9 cellular contexts compared by ENCODE assay signal in the genomic region with DNA sequence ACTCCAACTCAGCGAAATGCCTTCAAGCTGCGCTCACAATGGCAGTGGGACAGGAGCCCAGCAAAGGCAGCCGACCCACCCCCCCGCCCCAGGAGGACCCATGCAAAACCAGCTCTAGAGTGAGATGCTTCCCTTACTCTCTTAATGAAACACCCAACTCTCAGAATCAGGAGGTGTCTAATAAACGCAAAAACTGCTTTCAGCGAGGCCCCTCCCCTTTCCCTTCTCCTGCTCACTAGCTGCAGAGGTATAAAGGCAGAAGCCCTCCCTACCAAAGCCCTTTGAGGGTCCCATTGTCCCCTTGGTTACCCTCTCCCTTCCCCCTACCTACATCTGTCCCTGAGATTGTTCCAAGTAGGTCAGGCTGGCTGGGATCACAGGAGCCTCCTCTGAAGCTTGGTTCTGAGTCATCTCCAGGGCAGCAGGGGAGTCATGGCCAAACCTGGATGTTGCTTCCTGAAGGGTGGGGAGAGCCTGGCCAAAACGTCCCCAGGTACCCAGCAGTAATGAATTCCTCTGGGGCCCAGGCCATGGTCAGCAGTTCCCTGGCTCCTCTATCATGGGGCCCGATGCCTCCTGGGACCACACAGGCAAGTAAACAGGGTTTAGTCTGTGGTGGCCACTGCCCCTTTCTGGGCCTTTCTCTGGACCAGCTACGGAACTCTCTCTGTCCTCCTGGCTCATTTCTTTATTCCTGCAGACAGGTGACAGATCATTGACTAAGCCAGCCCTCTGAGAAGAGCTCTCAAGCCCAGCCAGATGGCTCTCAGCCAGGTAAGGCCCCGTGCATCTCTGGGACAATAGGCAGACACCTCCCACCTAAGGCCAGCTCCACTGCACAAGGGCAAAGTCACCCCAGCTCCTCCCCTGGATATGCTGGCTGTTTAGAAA. TPM values are rescaled to one million over a fixed set of nuclear protein-coding genes. Genes with fewer than 3 reads are reported as not detected.
DNase-seq lines count a peak whose midpoint lies in the region; ATAC-seq, FAIRE-seq and TF ChIP-seq lines count a peak whose summit lies in the region.
"Had no signal": no experiment of that assay in that cellular context is flagged by ENCODE, and none has a peak within 500 bp of the region (broad histone marks: within the 10 kb centered on the region; RNA-seq: fewer than 3 reads in every experiment).

No MANE protein-coding gene starts in this region.

- in situ Hi-C loops in HepG2 (cut with HindIII; ENCODE audit: extremely low pct_ligation_motif_present, low pct_unique_long_range_greater_than_20kb) = no loop called here

- peak overlapping the region; percentile 68 for H3K27ac Mint-ChIP-seq in activated CD8-positive, alpha-beta memory T cell treated with anti-CD3 and anti-CD28 coated beads, Interleukin-2, amount 10 ng/mL, durations not matched to agents 7 days and 5 days
- peak overlapping the region; percentile 82 to 95 (median 90) for H3K27ac Mint-ChIP-seq in brain

- FAIRE-seq in HepG2 (lab: Jason Lieb, UNC) (peak; percentile 82), urothelium cell line (lab: Jason Lieb, UNC) (peak; percentile 37)

- H3K27me3 ChIP-seq in HepG2 (ENCODE audit: control insufficient read depth in 1 of 2, insufficient read depth in 2 of 2, low read length in 2 of 2) = no peaks in the 10 kb centered on the region
- H3K27me3 ChIP-seq in SJCRH30 = no peaks in the 10 kb centered on the region

- peaks cover 64% of the 10 kb centered on the region for H3K4me1 ChIP-seq in HepG2 (ENCODE audit: insufficient read depth, low read length)
- peaks cover 18% of the 10 kb centered on the region for H3K4me1 ChIP-seq in SJCRH30

- peak overlapping the region; percentile 60 for H3K27ac ChIP-seq in HepG2 (ENCODE audit: extremely low read length, insufficient read depth, low read length)
- no peak overlapping the region for H3K27ac ChIP-seq in SJCRH30
- H3K27ac ChIP-seq: SK-N-MC had no signal

- peaks cover 43% of the 10 kb centered on the region for H3K79me2 ChIP-seq in HepG2 (ENCODE audit: insufficient read depth, low read length)

- TF ChIP-seq EP300 in HepG2 (IDR thresholded peaks at IDR 0.05; ENCODE audit: low read depth in 2 of 2, low read length in 2 of 2) (no peak), HepG2 (CRISPR knock-in tag; IDR thresholded peaks at IDR 0.05; ENCODE audit: borderline replicate concordance) (no peak)

- POLR2A ChIA-PET in HepG2 (lab: Yijun Ruan, JAX) = interaction anchor here (0.9 kb wide), 1 partner anchor 14 kb away, joined by 3 read pairs; no protein-coding TSS in a partner anchor

- CTCF ChIA-PET in activated CD8-positive, alpha-beta memory T cell treated with anti-CD3 and anti-CD28 coated beads, Interleukin-2, amount 10 ng/mL, durations not matched to agents 7 days and 5 days (lab: Charles Lee) = interaction anchor here (0.8 to 1.1 kb wide), 3 partner anchors 9 to 373 kb away, joined by 3 to 5 read pairs (median 3); no protein-coding TSS in a partner anchor
- CTCF ChIA-PET in HepG2 (lab: Yijun Ruan, JAX; ENCODE audit: low intra/inter-chr PET ratio, low total read pairs) = no interaction called here

- peak overlapping the region; percentile 38 for H3K4me3 Mint-ChIP-seq in activated CD8-positive, alpha-beta memory T cell treated with anti-CD3 and anti-CD28 coated beads, Interleukin-2, amount 10 ng/mL, durations not matched to agents 7 days and 5 days
- H3K4me3 Mint-ChIP-seq in brain = peak overlapping the region; percentile 44 to 67 (median 52)

- TF ChIP-seq POLR2A in HepG2 (IDR thresholded peaks at IDR 0.05; ENCODE audit: insufficient read depth in 1 of 2, low read depth in 2 of 2, low read length in 2 of 2) = no peak

- H4K20me1 ChIP-seq in HepG2 (ENCODE audit: insufficient read depth, low read length) = peaks cover 4% of the 10 kb centered on the region; the same call in 1 of the 2 replicates

- H3K9me3 ChIP-seq in HepG2 (ENCODE audit: low read length) (no peaks in the 10 kb centered on the region), SJCRH30 (replicated peaks) (no peaks in the 10 kb centered on the region)

- no peak for TF ChIP-seq CTCF in brain (conservative IDR thresholded peaks at IDR 0.05)
- no peak for TF ChIP-seq CTCF in HepG2 (CRISPR knock-in tag; IDR thresholded peaks at IDR 0.05)

- peak; percentile 44 for ATAC-seq in activated CD8-positive, alpha-beta memory T cell treated with anti-CD3 and anti-CD28 coated beads, Interleukin-2, amount 10 ng/mL, durations not matched to agents 7 days and 5 days
- peak; percentile 87 for ATAC-seq in HepG2
- no peak for ATAC-seq in GM21619 (IDR thresholded peaks at IDR 0.05; ENCODE audit: unreplicated experiment)

- intact Hi-C loops in HepG2 (cut with micrococcal nuclease; ENCODE audit: unreplicated experiment) = no loop called here

- no peak overlapping the region for H2AFZ ChIP-seq in HepG2 (ENCODE audit: low read length)

- TF ChIP-seq RAD21 in HepG2 (CRISPR knock-in tag; IDR thresholded peaks at IDR 0.05) = no peak

- peak overlapping the region in 1 of 3 experiments; percentile 11; a peak in 1 of 6 replicates for H3K4me3 ChIP-seq in HepG2 (replicated peaks in 1 of 3; ENCODE audit: insufficient read depth in 1 of 3, low read depth in 2 of 3, low read length in 3 of 3)
- no peak overlapping the region for H3K4me3 ChIP-seq in SJCRH30
- H3K4me3 ChIP-seq: SK-N-MC had no signal

- WGBS in HepG2 (ENCODE audit: low lambda C conversion rate) = 63% methylated on average over 6 of the region's 10 CpGs

- DNase-seq in activated CD8-positive, alpha-beta memory T cell treated with anti-CD3 and anti-CD28 coated beads, Interleukin-2, amount 10 ng/mL, durations not matched to agents 7 days and 5 days = no peak
- DNase-seq in activated CD8-positive, alpha-beta memory T cell treated with anti-CD3 and anti-CD28 coated beads for 24 hours = no peak
- DNase-seq in NCI-H345 treated with DMSO at 0.1 percent for 48 hours (lab: John Stamatoyannopoulos, UW; ENCODE audit: unreplicated experiment) (peak; percentile 78), HepG2 (ENCODE audit: low spot score) (peak; percentile 79), urothelium cell line (ENCODE audit: low spot score) (peak; percentile 86), SJCRH30 (no peak)

- H3K27me3 Mint-ChIP-seq in activated CD8-positive, alpha-beta memory T cell treated with anti-CD3 and anti-CD28 coated beads, Interleukin-2, amount 10 ng/mL, durations not matched to agents 7 days and 5 days = no peaks in the 10 kb centered on the region
- no peaks in the 10 kb centered on the region for H3K27me3 Mint-ChIP-seq in brain

- BruUV-seq in HepG2 (replicated peaks; lab: Mats Ljungman, UMichigan) = no TSS peak

- no peaks in the 10 kb centered on the region for H3K36me3 Mint-ChIP-seq in activated CD8-positive, alpha-beta memory T cell treated with anti-CD3 and anti-CD28 coated beads, Interleukin-2, amount 10 ng/mL, durations not matched to agents 7 days and 5 days
- H3K36me3 Mint-ChIP-seq in brain = peaks cover 22% of the 10 kb centered on the region

- H3K4me2 ChIP-seq in HepG2 (ENCODE audit: low read depth, low read length) = peak overlapping the region; percentile 56

- H3K36me3 ChIP-seq in HepG2 (replicated peaks in 1 of 2; ENCODE audit: control insufficient read depth in 1 of 2, insufficient read depth in 2 of 2, low read length in 2 of 2) (no peaks in the 10 kb centered on the region), SJCRH30 (no peaks in the 10 kb centered on the region)

- H3K9ac ChIP-seq in HepG2 (ENCODE audit: insufficient read depth, low read depth, low read length) = peak overlapping the region; percentile 21; the same call in 1 of the 2 replicates

- peaks cover 36% of the 10 kb centered on the region for H3K4me1 Mint-ChIP-seq in activated CD8-positive, alpha-beta memory T cell treated with anti-CD3 and anti-CD28 coated beads, Interleukin-2, amount 10 ng/mL, durations not matched to agents 7 days and 5 days
- peaks cover 87% of the 10 kb centered on the region for H3K4me1 Mint-ChIP-seq in brain

- no peaks in the 10 kb centered on the region for H3K9me3 Mint-ChIP-seq in activated CD8-positive, alpha-beta memory T cell treated with anti-CD3 and anti-CD28 coated beads, Interleukin-2, amount 10 ng/mL, durations not matched to agents 7 days and 5 days (ENCODE audit: low read depth)
- no peaks in the 10 kb centered on the region for H3K9me3 Mint-ChIP-seq in brain

TF ChIP-seq in HepG2, 621 proteins besides CTCF, POLR2A, EP300 and RAD21 (continues in another document):
- TF ChIP-seq LCORL (IDR thresholded peaks at IDR 0.05) = no peak
- peak; percentile 53; the same call in 1 of the 2 replicates for TF ChIP-seq LCORL (CRISPR knock-in tag; IDR thresholded peaks at IDR 0.05)
- TF ChIP-seq MEIS1 (CRISPR knock-in tag; IDR thresholded peaks at IDR 0.05; ENCODE audit: borderline replicate concordance) = no peak
- TF ChIP-seq MTA1 (CRISPR knock-in tag; IDR thresholded peaks at IDR 0.05; ENCODE audit: borderline replicate concordance) = no peak

RNA-seq across cellular contexts. Expression of a gene that starts 8.6 kb away (rescaled TPM):
- 1 to 10 TPM; 4.3 to 4.5 TPM for total RNA-seq in activated CD8-positive, alpha-beta memory T cell treated with anti-CD3 and anti-CD28 coated beads, Interleukin-2, amount 10 ng/mL, durations not matched to agents 7 days and 5 days
- 14.7 TPM for polyA plus RNA-seq in brain (ENCODE audit: insufficient read depth, low read depth, low replicate concordance)
- 7.4 and 8.2 TPM in 2 replicates for total RNA-seq in HepG2 (2016; rRNA removed; fragmentation: Illumina TruSeq; extraction: Trizol)
- 2.2 TPM in 2 replicates for total RNA-seq in HepG2 (2016; cell fraction: cytosol; rRNA removed; fragmentation: Illumina TruSeq; extraction: Trizol; ENCODE audit: low read depth)
- 6.6 and 8.0 TPM in 2 replicates for total RNA-seq in HepG2 (2016; cell fraction: insoluble cytoplasmic fraction; rRNA removed; fragmentation: Illumina TruSeq; extraction: Trizol)
- total RNA-seq in HepG2 (2016; cell fraction: membrane; rRNA removed; fragmentation: Illumina TruSeq; extraction: Trizol) = 4.1 and 4.3 TPM in 2 replicates
- 6.8 and 7.2 TPM in 2 replicates for total RNA-seq in HepG2 (2016; cell fraction: nucleus; rRNA removed; fragmentation: Illumina TruSeq; extraction: Trizol)
- 3.7 and 5.2 TPM in 2 replicates for polyA plus RNA-seq in HepG2 (2011; rRNA removed)
- polyA plus RNA-seq in HepG2 (2011; cell fraction: cytosol; rRNA removed) = 3.2 and 4.8 TPM in 2 replicates
- 9.9 and 10.8 TPM in 2 replicates for polyA plus RNA-seq in HepG2 (2011; cell fraction: nucleus; rRNA removed)
- 2.3 and 3.1 TPM in 2 replicates for polyA plus RNA-seq in HepG2 (2012)
- 1.0 and 1.1 TPM in 2 replicates for polyA plus RNA-seq in HepG2 (2016; cell fraction: cytosol; fragmentation: Illumina TruSeq; extraction: Trizol; ENCODE audit: low read depth)
- polyA plus RNA-seq in HepG2 (2016; cell fraction: insoluble cytoplasmic fraction; fragmentation: Illumina TruSeq; extraction: Trizol; ENCODE audit: low read depth) = 5.4 and 5.9 TPM in 2 replicates
- polyA plus RNA-seq in HepG2 (2016; cell fraction: membrane; fragmentation: Illumina TruSeq; extraction: Trizol; ENCODE audit: low read depth) = 1.7 and 2.0 TPM in 2 replicates
- polyA plus RNA-seq in HepG2 (2016; cell fraction: nucleus; fragmentation: Illumina TruSeq; extraction: Trizol; ENCODE audit: insufficient read depth, low read depth) = 8.0 TPM in 2 replicates
- polyA minus RNA-seq in HepG2 (2011; rRNA and poly(A)+ RNA removed; ENCODE audit: low replicate concordance) = 9.9 and 14.9 TPM in 2 replicates
- polyA minus RNA-seq in HepG2 (2011; cell fraction: cytosol; rRNA and poly(A)+ RNA removed) = 3.3 and 4.0 TPM in 2 replicates
- 6.2 and 6.7 TPM in 2 replicates for polyA minus RNA-seq in HepG2 (2011; cell fraction: nucleus; rRNA and poly(A)+ RNA removed)
- total RNA-seq in SJCRH30 (2014; rRNA removed; shearing (Covaris generic)) = 8.2 and 9.5 TPM in 2 replicates

Comparison
In these comparisons a context has a peak if more than half of its experiments do, and no peak if none do; other contexts are left out.
1. DNase-seq: peak in NCI-H345 treated with DMSO at 0.1 percent for 48 hours (single experiment), HepG2 (single experiment) and urothelium cell line (single experiment); none in activated CD8-positive, alpha-beta memory T cell treated with anti-CD3 and anti-CD28 coated beads, Interleukin-2, amount 10 ng/mL, durations not matched to agents 7 days and 5 days (single experiment), activated CD8-positive, alpha-beta memory T cell treated with anti-CD3 and anti-CD28 coated beads for 24 hours (single experiment) and SJCRH30 (0 of 2).